ENCODE assay signal across 25 cellular contexts in genomic region chr5:41334221-41334620, GRCh38.
DNase-seq lines count a peak whose midpoint lies in the region; ATAC-seq and TF ChIP-seq lines count a peak whose summit lies in the region.
"Had no signal": no experiment of that assay in that cellular context is flagged by ENCODE, and none has a peak within 500 bp of the region (broad histone marks: within the 10 kb centered on the region; RNA-seq: fewer than 3 reads in every experiment).

No MANE protein-coding gene starts in this region.

- no peaks in the 10 kb centered on the region for H3K27me3 Mint-ChIP-seq in endodermal cell (ENCODE audit: insufficient read depth)
- H3K27me3 Mint-ChIP-seq: activated CD8-positive, alpha-beta memory T cell treated with anti-CD3 and anti-CD28 coated beads, Interleukin-2, amount 10 ng/mL, durations not matched to agents 7 days and 5 days; naive B cell had no signal

- H3K4me1 Mint-ChIP-seq in endodermal cell: peaks cover 15% of the 10 kb centered on the region
- H3K4me1 Mint-ChIP-seq: activated CD8-positive, alpha-beta memory T cell treated with anti-CD3 and anti-CD28 coated beads, Interleukin-2, amount 10 ng/mL, durations not matched to agents 7 days and 5 days; immature natural killer cell; naive B cell had no signal

- H3K27me3 ChIP-seq in ACC112 (ENCODE audit: insufficient read depth, low read length) (no peaks in the 10 kb centered on the region), endodermal cell (ENCODE audit: control insufficient read depth, insufficient read depth, low read length, poor library complexity, severe bottlenecking) (no peaks in the 10 kb centered on the region), neuron (ENCODE audit: insufficient read depth, low read length) (no peaks in the 10 kb centered on the region)
- H3K27me3 ChIP-seq: SJCRH30, suprapubic skin had no signal

- H3K4me1 ChIP-seq in ACC112 (ENCODE audit: control insufficient read depth, insufficient read depth, low read length, unreplicated experiment): peaks cover 22% of the 10 kb centered on the region
- no peaks in the 10 kb centered on the region for H3K4me1 ChIP-seq in endodermal cell (ENCODE audit: control insufficient read depth, insufficient read depth, low read length)
- peaks cover 35% of the 10 kb centered on the region for H3K4me1 ChIP-seq in neuron (ENCODE audit: insufficient read depth, low read length)
- H3K4me1 ChIP-seq: SJCRH30, suprapubic skin had no signal

- H2AFZ ChIP-seq in ACC112 (ENCODE audit: low read length, unreplicated experiment): peak overlapping the region; percentile 83
- H2AFZ ChIP-seq in neuron (ENCODE audit: low read depth, low read length): peak overlapping the region; percentile 53

- H3K36me3 Mint-ChIP-seq in endodermal cell (ENCODE audit: low read depth): peaks cover 11% of the 10 kb centered on the region
- H3K36me3 Mint-ChIP-seq: activated CD8-positive, alpha-beta memory T cell treated with anti-CD3 and anti-CD28 coated beads, Interleukin-2, amount 10 ng/mL, durations not matched to agents 7 days and 5 days; naive B cell had no signal

- H3K9me3 Mint-ChIP-seq in endodermal cell: peaks cover 10% of the 10 kb centered on the region
- H3K9me3 Mint-ChIP-seq: T-helper 2 cell treated with Interferon-gamma antibody and Interleukin-4, amounts not matched to agents 5 μg/mL and 100 μg/mL, for 36 hours had no signal

- H3K9me3 ChIP-seq in endodermal cell (ENCODE audit: control insufficient read depth, low read length) (peaks cover 3% of the 10 kb centered on the region), neuron (ENCODE audit: low read length) (no peaks in the 10 kb centered on the region)
- H3K9me3 ChIP-seq: SJCRH30, suprapubic skin had no signal

- TF ChIP-seq CTCF in endodermal cell (conservative IDR thresholded peaks at IDR 0.05): no peak

- no peaks in the 10 kb centered on the region for H3K79me2 ChIP-seq in ACC112 (ENCODE audit: control insufficient read depth, insufficient read depth, low read length, unreplicated experiment)

- H3K4me3 ChIP-seq in ACC112 (ENCODE audit: low read depth, low read length): peak overlapping the region; percentile 13
- H3K4me3 ChIP-seq in endodermal cell (ENCODE audit: low read length): no peak overlapping the region
- no peak overlapping the region for H3K4me3 ChIP-seq in neuron (ENCODE audit: low read length)
- H3K4me3 ChIP-seq: GM12878, SJCRH30, suprapubic skin had no signal

- no peak overlapping the region for H3K9ac ChIP-seq in endodermal cell (ENCODE audit: extremely low read depth, low read length, poor library complexity, severe bottlenecking)

- H3K36me3 ChIP-seq in ACC112 (ENCODE audit: insufficient read depth, low read length) (no peaks in the 10 kb centered on the region), endodermal cell (ENCODE audit: control insufficient read depth, insufficient read depth, low read length) (no peaks in the 10 kb centered on the region), neuron (ENCODE audit: insufficient read depth, low read length) (no peaks in the 10 kb centered on the region)
- H3K36me3 ChIP-seq: SJCRH30, suprapubic skin had no signal

- no peak overlapping the region for H3K27ac Mint-ChIP-seq in endodermal cell
- H3K27ac Mint-ChIP-seq: activated CD8-positive, alpha-beta memory T cell treated with anti-CD3 and anti-CD28 coated beads, Interleukin-2, amount 10 ng/mL, durations not matched to agents 7 days and 5 days; naive B cell; T-helper 2 cell treated with Interferon-gamma antibody and Interleukin-4, amounts not matched to agents 5 μg/mL and 100 μg/mL, for 36 hours had no signal

- no peak for DNase-seq in endodermal cell
- DNase-seq in activated CD4-positive, alpha-beta T cell treated with anti-CD3 and anti-CD28 coated beads, Interleukin-2, amount 50 U/mL, for 48 hours: no peak
- DNase-seq in activated CD4-positive, alpha-beta T cell treated with anti-CD3 and anti-CD28 coated beads, Interleukin-2, amount 50 U/mL, for 4 hours: no peak
- DNase-seq in stimulated activated naive CD8-positive, alpha-beta T cell treated with anti-CD3 and anti-CD28 coated beads, Interleukin-15, Interleukin-2, amounts not matched to agents 100 U/mL and 50 U/mL, for 24 hours: no peak
- DNase-seq: activated CD8-positive, alpha-beta memory T cell treated with anti-CD3 and anti-CD28 coated beads, Interleukin-2, amount 10 ng/mL, durations not matched to agents 7 days and 5 days; activated gamma-delta T cell; DMS 273 treated with DMSO at 0.1 percent for 48 hours; effector memory CD4-positive, alpha-beta T cell; GF-D8; GOT3; immature natural killer cell; Karpas-422; naive B cell; NCI-H1105 treated with DMSO at 0.1 percent for 48 hours; NCI-H526; SJCRH30; small intestine had no signal

- 80 to 86% methylated on average over 1 of the region's 1 CpG for WGBS in endodermal cell (ENCODE audit: insufficient coverage in 1 of 2, insufficient read length in 1 of 2), 2 experiments

- H3K27ac ChIP-seq in ACC112 (ENCODE audit: low read depth, low read length) (no peak overlapping the region), endodermal cell (ENCODE audit: low read depth, low read length) (peak overlapping the region; percentile 56)
- H3K27ac ChIP-seq: C4-2B, SJCRH30, suprapubic skin had no signal

- peak; percentile 52 for ATAC-seq in HG03432 (IDR thresholded peaks at IDR 0.05; ENCODE audit: unreplicated experiment)
- ATAC-seq in GM18517 (IDR thresholded peaks at IDR 0.05; ENCODE audit: unreplicated experiment): no peak
- no peak for ATAC-seq in stimulated activated naive CD8-positive, alpha-beta T cell treated with anti-CD3 and anti-CD28 coated beads, Interleukin-15, Interleukin-2, amounts not matched to agents 100 U/mL and 50 U/mL, for 24 hours
- ATAC-seq: activated CD8-positive, alpha-beta memory T cell treated with anti-CD3 and anti-CD28 coated beads, Interleukin-2, amount 10 ng/mL, durations not matched to agents 7 days and 5 days had no signal

- H3K4me3 Mint-ChIP-seq in endodermal cell: no peak overlapping the region
- H3K4me3 Mint-ChIP-seq: activated CD8-positive, alpha-beta memory T cell treated with anti-CD3 and anti-CD28 coated beads, Interleukin-2, amount 10 ng/mL, durations not matched to agents 7 days and 5 days; immature natural killer cell; naive B cell; T-helper 2 cell treated with Interferon-gamma antibody and Interleukin-4, amounts not matched to agents 5 μg/mL and 100 μg/mL, for 36 hours had no signal
